ENCODE assay signal across 12 cellular contexts in genomic region chr6:154157706-154158105, GRCh38.
A peak's percentile ranks its signal among the peaks of the same experiment; 100 is the strongest.
DNase-seq lines count a peak whose midpoint lies in the region; ATAC-seq, FAIRE-seq and TF ChIP-seq lines count a peak whose summit lies in the region.
"Had no signal": no experiment of that assay in that cellular context is flagged by ENCODE, and none has a peak within 500 bp of the region (broad histone marks: within the 10 kb centered on the region; RNA-seq: fewer than 3 reads in every experiment).

No MANE protein-coding gene starts in this region.

- no peaks in the 10 kb centered on the region for H3K9me3 Mint-ChIP-seq in activated T-cell treated with anti-CD3 and anti-CD28 coated beads, Interleukin-2, amount 50 U/mL, for 72 hours
- no peaks in the 10 kb centered on the region for H3K9me3 Mint-ChIP-seq in T-cell
- no peaks in the 10 kb centered on the region for H3K9me3 Mint-ChIP-seq in memory B cell

- CTCF ChIA-PET in T-cell (lab: Charles Lee) (interaction anchor here (0.6 to 5.6 kb wide), 16 partner anchors 8 to 770 kb away, joined by 3 to 66 read pairs (median 4); no protein-coding TSS in a partner anchor), SK-N-SH (lab: Yijun Ruan, JAX) (interaction anchor here (1.0 to 3.4 kb wide), 4 partner anchors 120 to 518 kb away, joined by 3 to 16 read pairs (median 6); no protein-coding TSS in a partner anchor)

- H3K4me1 ChIP-seq in transverse colon, result peaks cover 0 to 17% (median 4%) of the 10 kb centered on the region in 4 donors
- H3K4me1 ChIP-seq in SK-N-SH (ENCODE audit: control insufficient read depth in 1 of 2, insufficient read depth in 2 of 2, low read depth in 1 of 2, low read length in 1 of 2), result no peaks in the 10 kb centered on the region; a peak in 1 of 4 replicates

- no peaks in the 10 kb centered on the region for H3K36me3 ChIP-seq in transverse colon
- no peaks in the 10 kb centered on the region for H3K36me3 ChIP-seq in SK-N-SH (replicated peaks in 1 of 2; ENCODE audit: control insufficient read depth in 1 of 2, insufficient read depth in 2 of 2, low read length in 1 of 2)

- no peak overlapping the region for H3K9ac ChIP-seq in SK-N-SH

- no peaks in the 10 kb centered on the region for H4K20me1 ChIP-seq in SK-N-SH (ENCODE audit: insufficient read depth)

- H3K36me3 Mint-ChIP-seq in activated T-cell treated with anti-CD3 and anti-CD28 coated beads, Interleukin-2, amount 50 U/mL, for 72 hours (ENCODE audit: insufficient read depth in 2 of 2), result peaks cover 0 to 3% of the 10 kb centered on the region in 2 donors
- peaks cover 20% of the 10 kb centered on the region for H3K36me3 Mint-ChIP-seq in T-cell
- no peaks in the 10 kb centered on the region for H3K36me3 Mint-ChIP-seq in memory B cell

- peaks cover 41% of the 10 kb centered on the region for H3K4me1 Mint-ChIP-seq in activated T-cell treated with anti-CD3 and anti-CD28 coated beads, Interleukin-2, amount 50 U/mL, for 72 hours (ENCODE audit: low read depth)
- H3K4me1 Mint-ChIP-seq in T-cell, result peaks cover 53 to 62% (median 60%) of the 10 kb centered on the region in 3 donors
- peaks cover 17% of the 10 kb centered on the region for H3K4me1 Mint-ChIP-seq in memory B cell

- no peak for TF ChIP-seq RAD21 in SK-N-SH (IDR thresholded peaks at IDR 0.05; ENCODE audit: low read length)

- no peaks in the 10 kb centered on the region for H3K9me2 ChIP-seq in SK-N-SH

- H3K4me2 ChIP-seq in SK-N-SH, result no peak overlapping the region

- no peaks in the 10 kb centered on the region for H3K79me2 ChIP-seq in SK-N-SH (ENCODE audit: insufficient read depth)

- H2AFZ ChIP-seq in SK-N-SH (ENCODE audit: low read depth), result no peak overlapping the region

- peak overlapping the region; percentile 73 to 96 for H3K4me3 Mint-ChIP-seq in activated T-cell treated with anti-CD3 and anti-CD28 coated beads, Interleukin-2, amount 50 U/mL, for 72 hours
- H3K4me3 Mint-ChIP-seq in T-cell (peak overlapping the region; percentile 69 to 80 (median 76)), memory B cell (peak overlapping the region; percentile 78)

- H3K9me3 ChIP-seq in transverse colon (no peaks in the 10 kb centered on the region), SK-N-SH (no peaks in the 10 kb centered on the region)

- H3K27me3 ChIP-seq in transverse colon (no peaks in the 10 kb centered on the region), SK-N-SH (ENCODE audit: insufficient read depth) (no peaks in the 10 kb centered on the region)

- FAIRE-seq in urothelium cell line (lab: Jason Lieb, UNC), result no peak

- H3K4me3 ChIP-seq in transverse colon (no peak overlapping the region), SK-N-SH (ENCODE audit: low read depth in 2 of 2, low read length in 1 of 2) (no peak overlapping the region)

- TF ChIP-seq POLR2A in transverse colon (IDR thresholded peaks at IDR 0.05), result no peak

- intact Hi-C loops in transverse colon (cut with DNase I; ENCODE audit: low total_unique reads), result loop anchor here (10.0 kb wide), 3 partner anchors 117 to 517 kb away; no protein-coding TSS in a partner anchor

- TF ChIP-seq CTCF in transverse colon (IDR thresholded peaks at IDR 0.05), result no peak
- no peak for TF ChIP-seq CTCF in SK-N-SH (IDR thresholded peaks at IDR 0.05)

- ATAC-seq in activated T-cell treated with anti-CD3 and anti-CD28 coated beads, Interleukin-2, amount 50 U/mL, for 72 hours (replicated peaks in 1 of 2), result no peak
- ATAC-seq in T-cell (replicated peaks in 1 of 4) (no peak), memory B cell (ENCODE audit: low read depth) (no peak)

- H3K27ac Mint-ChIP-seq in activated T-cell treated with anti-CD3 and anti-CD28 coated beads, Interleukin-2, amount 50 U/mL, for 72 hours, result peak overlapping the region; percentile 97
- H3K27ac Mint-ChIP-seq in T-cell, result peak overlapping the region; percentile 95 to 97
- H3K27ac Mint-ChIP-seq in memory B cell, result peak overlapping the region; percentile 54

- H3F3A ChIP-seq in SK-N-SH (replicated peaks; ENCODE audit: insufficient read depth), result no peaks in the 10 kb centered on the region

- TF ChIP-seq EP300 in transverse colon (IDR thresholded peaks at IDR 0.05; ENCODE audit: low read depth) (no peak), SK-N-SH (IDR thresholded peaks at IDR 0.05; ENCODE audit: borderline replicate concordance in 1 of 2, low read depth in 1 of 2, low read length in 1 of 2) (no peak)

- DNase-seq in activated T-cell treated with anti-CD3 and anti-CD28 coated beads, Interleukin-2, amount 50 U/mL, for 72 hours, result no peak
- DNase-seq in activated T-cell treated with anti-CD3 and anti-CD28 coated beads for 4 hours, result no peak
- no peak for DNase-seq in T-cell
- DNase-seq in memory B cell (ENCODE audit: low spot score in 2 of 2), result no peak
- DNase-seq in transverse colon, result no peak
- DNase-seq in NCI-H1092 (lab: John Stamatoyannopoulos, UW), result no peak
- DNase-seq in SK-N-SH, result no peak
- no peak for DNase-seq in urothelium cell line (ENCODE audit: low spot score)
- DNase-seq: dermis blood vessel endothelial cell; hippocampal formation; NCI-H446; stimulated activated CD4-positive, alpha-beta T cell treated with anti-CD3 and anti-CD28 coated beads, Interleukin-2, amount 100 ng/mL, for 24 hours had no signal

- in situ Hi-C loops in transverse colon (cut with MboI; ENCODE audit: low pct_ligation_motif_present in 1 of 4, low pct_unique_long_range_greater_than_20kb in 1 of 4, low sequenced_read_pairs in 3 of 4), result loop anchor here (5.0 to 25.0 kb wide), 5 partner anchors 117 to 505 kb away; partner anchors contain the start of gene IPCEF1 (in 1 of the 4)

- POLR2A ChIA-PET in T-cell (lab: Charles Lee) (interaction anchor here in 1 of 2 donors (0.7 to 1.4 kb wide), 3 partner anchors 89 to 92 kb away, joined by 3 to 5 read pairs (median 3); no protein-coding TSS in a partner anchor), SK-N-SH (lab: Yijun Ruan, JAX) (no interaction called here)

- H3K27me3 Mint-ChIP-seq in activated T-cell treated with anti-CD3 and anti-CD28 coated beads, Interleukin-2, amount 50 U/mL, for 72 hours (ENCODE audit: low read depth), result no peaks in the 10 kb centered on the region
- no peaks in the 10 kb centered on the region for H3K27me3 Mint-ChIP-seq in T-cell
- no peaks in the 10 kb centered on the region for H3K27me3 Mint-ChIP-seq in memory B cell

- H3K27ac ChIP-seq in transverse colon (peak overlapping the region; percentile 6 to 42 (median 20)), SK-N-SH (ENCODE audit: low read depth in 2 of 2, low read length in 1 of 2) (no peak overlapping the region)

TF ChIP-seq in SK-N-SH, 30 proteins besides CTCF, POLR2A, EP300 and RAD21 (continues in another document):
- TF ChIP-seq TCF12 (IDR thresholded peaks at IDR 0.05) (no peak), ELF1 (IDR thresholded peaks at IDR 0.05) (no peak), GABPA (IDR thresholded peaks at IDR 0.05; ENCODE audit: low read depth) (no peak), NRF1 (IDR thresholded peaks at IDR 0.05; ENCODE audit: low read depth, low read length) (no peak), JUND (IDR thresholded peaks at IDR 0.05) (no peak), FOXM1 (IDR thresholded peaks at IDR 0.05; ENCODE audit: low read depth) (no peak), TAF1 (IDR thresholded peaks at IDR 0.05; ENCODE audit: borderline replicate concordance, low read depth, low read length) (no peak), RXRA (IDR thresholded peaks at IDR 0.05; ENCODE audit: borderline replicate concordance, low read depth) (no peak), CHD2 (IDR thresholded peaks at IDR 0.05; ENCODE audit: low read length, partially characterized antibody) (no peak)
- TF ChIP-seq, protein P1, sequence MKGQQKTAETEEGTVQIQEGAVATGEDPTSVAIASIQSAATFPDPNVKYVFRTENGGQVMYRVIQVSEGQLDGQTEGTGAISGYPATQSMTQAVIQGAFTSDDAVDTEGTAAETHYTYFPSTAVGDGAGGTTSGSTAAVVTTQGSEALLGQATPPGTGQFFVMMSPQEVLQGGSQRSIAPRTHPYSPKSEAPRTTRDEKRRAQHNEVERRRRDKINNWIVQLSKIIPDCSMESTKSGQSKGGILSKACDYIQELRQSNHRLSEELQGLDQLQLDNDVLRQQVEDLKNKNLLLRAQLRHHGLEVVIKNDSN (IDR thresholded peaks at IDR 0.05; ENCODE audit: borderline replicate concordance, low read depth), result no peak
- TF ChIP-seq, protein P2, sequence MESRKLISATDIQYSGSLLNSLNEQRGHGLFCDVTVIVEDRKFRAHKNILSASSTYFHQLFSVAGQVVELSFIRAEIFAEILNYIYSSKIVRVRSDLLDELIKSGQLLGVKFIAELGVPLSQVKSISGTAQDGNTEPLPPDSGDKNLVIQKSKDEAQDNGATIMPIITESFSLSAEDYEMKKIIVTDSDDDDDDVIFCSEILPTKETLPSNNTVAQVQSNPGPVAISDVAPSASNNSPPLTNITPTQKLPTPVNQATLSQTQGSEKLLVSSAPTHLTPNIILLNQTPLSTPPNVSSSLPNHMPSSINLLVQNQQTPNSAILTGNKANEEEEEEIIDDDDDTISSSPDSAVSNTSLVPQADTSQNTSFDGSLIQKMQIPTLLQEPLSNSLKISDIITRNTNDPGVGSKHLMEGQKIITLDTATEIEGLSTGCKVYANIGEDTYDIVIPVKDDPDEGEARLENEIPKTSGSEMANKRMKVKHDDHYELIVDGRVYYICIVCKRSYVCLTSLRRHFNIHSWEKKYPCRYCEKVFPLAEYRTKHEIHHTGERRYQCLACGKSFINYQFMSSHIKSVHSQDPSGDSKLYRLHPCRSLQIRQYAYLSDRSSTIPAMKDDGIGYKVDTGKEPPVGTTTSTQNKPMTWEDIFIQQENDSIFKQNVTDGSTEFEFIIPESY (IDR thresholded peaks at IDR 0.05; ENCODE audit: borderline replicate concordance, low read depth), result no peak
- TF ChIP-seq, protein P3, sequence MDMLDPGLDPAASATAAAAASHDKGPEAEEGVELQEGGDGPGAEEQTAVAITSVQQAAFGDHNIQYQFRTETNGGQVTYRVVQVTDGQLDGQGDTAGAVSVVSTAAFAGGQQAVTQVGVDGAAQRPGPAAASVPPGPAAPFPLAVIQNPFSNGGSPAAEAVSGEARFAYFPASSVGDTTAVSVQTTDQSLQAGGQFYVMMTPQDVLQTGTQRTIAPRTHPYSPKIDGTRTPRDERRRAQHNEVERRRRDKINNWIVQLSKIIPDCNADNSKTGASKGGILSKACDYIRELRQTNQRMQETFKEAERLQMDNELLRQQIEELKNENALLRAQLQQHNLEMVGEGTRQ (IDR thresholded peaks at IDR 0.05; ENCODE audit: borderline replicate concordance, low read depth, low read length), result no peak
- TF ChIP-seq, protein P4, sequence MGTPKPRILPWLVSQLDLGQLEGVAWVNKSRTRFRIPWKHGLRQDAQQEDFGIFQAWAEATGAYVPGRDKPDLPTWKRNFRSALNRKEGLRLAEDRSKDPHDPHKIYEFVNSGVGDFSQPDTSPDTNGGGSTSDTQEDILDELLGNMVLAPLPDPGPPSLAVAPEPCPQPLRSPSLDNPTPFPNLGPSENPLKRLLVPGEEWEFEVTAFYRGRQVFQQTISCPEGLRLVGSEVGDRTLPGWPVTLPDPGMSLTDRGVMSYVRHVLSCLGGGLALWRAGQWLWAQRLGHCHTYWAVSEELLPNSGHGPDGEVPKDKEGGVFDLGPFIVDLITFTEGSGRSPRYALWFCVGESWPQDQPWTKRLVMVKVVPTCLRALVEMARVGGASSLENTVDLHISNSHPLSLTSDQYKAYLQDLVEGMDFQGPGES (IDR thresholded peaks at IDR 0.05; ENCODE audit: low read depth, low read length), result no peak

Comparison
In these comparisons a context has a peak if more than half of its experiments do, and no peak if none do; other contexts are left out.
1. H3K27ac ChIP-seq: peak in transverse colon (4 of 4); none in SK-N-SH (0 of 2).
2. Peak in every context shown above with its lines, with median percentiles within 50 percentile points of each other: H3K27ac Mint-ChIP-seq and H3K4me3 Mint-ChIP-seq.